20 cellular contexts compared by ENCODE assay signal in the genomic region with DNA sequence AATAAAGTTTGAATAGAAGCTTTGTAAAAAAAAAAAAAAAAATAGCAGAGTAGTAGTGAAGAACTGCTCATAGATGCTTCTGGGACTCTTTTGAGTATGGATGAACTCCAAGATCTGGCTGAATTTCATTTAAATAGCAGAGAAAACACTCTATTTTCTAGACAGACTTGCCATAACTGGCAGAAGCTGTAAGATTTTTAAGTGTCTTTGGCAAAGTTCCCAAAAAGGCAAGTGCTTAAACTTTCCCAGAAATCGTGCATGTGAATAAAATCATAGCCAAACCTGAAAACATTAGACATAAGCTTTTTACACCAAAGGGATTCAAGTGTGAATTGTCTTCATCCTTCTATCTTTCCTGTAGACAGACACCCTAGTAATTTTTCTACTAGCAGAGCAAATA.
A peak's percentile ranks its signal among the peaks of the same experiment; 100 is the strongest.
DNase-seq lines count a peak whose midpoint lies in the region; ATAC-seq and TF ChIP-seq lines count a peak whose summit lies in the region.
"Had no signal": no experiment of that assay in that cellular context is flagged by ENCODE, and none has a peak within 500 bp of the region (broad histone marks: within the 10 kb centered on the region; RNA-seq: fewer than 3 reads in every experiment).

No MANE protein-coding gene starts in this region.

- H3K4me1 ChIP-seq in cardiac muscle cell (ENCODE audit: low read depth): no peaks in the 10 kb centered on the region
- H3K4me1 ChIP-seq: SJCRH30 had no signal

- no peaks in the 10 kb centered on the region for H3K27me3 Mint-ChIP-seq in activated CD8-positive, alpha-beta T cell treated with anti-CD3 and anti-CD28 coated beads for 36 hours
- H3K27me3 Mint-ChIP-seq: CD4-positive, CD25-positive, alpha-beta regulatory T cell had no signal

- H3K27ac Mint-ChIP-seq in activated CD8-positive, alpha-beta T cell treated with anti-CD3 and anti-CD28 coated beads for 36 hours: no peak overlapping the region
- H3K27ac Mint-ChIP-seq: HFFc6 had no signal

- H3K4me3 ChIP-seq in cardiac muscle cell (no peak overlapping the region), SK-N-MC (no peak overlapping the region), WERI-Rb-1 (ENCODE audit: low read depth, low read length) (no peak overlapping the region)
- H3K4me3 ChIP-seq: K562, SJCRH30 had no signal

- TF ChIP-seq CTCF in cardiac muscle cell (IDR thresholded peaks at IDR 0.05; ENCODE audit: low read depth, low read length) (no peak), WERI-Rb-1 (IDR thresholded peaks at IDR 0.05; ENCODE audit: low read depth, low read length) (no peak)
- TF ChIP-seq CTCF in activated CD8-positive, alpha-beta T cell treated with anti-CD3 and anti-CD28 coated beads for 36 hours (IDR thresholded peaks at IDR 0.05): no peak

- DNase-seq in cardiac muscle cell (ENCODE audit: low read depth in 1 of 2, low spot score in 1 of 2) (peak; percentile 5 to 12), Right ventricle myocardium inferior (ENCODE audit: missing footprints) (no peak), SK-N-MC (ENCODE audit: low read depth, low spot score) (peak; percentile 55), myocyte (ENCODE audit: low read depth) (peak; percentile 15), WERI-Rb-1 (no peak)
- no peak for DNase-seq in activated CD8-positive, alpha-beta T cell treated with anti-CD3 and anti-CD28 coated beads for 36 hours
- no peak for DNase-seq in activated CD4-positive, alpha-beta T cell treated with anti-CD3 and anti-CD28 coated beads for 4 hours
- DNase-seq: CD4-positive, CD25-positive, alpha-beta regulatory T cell; DND-41; H9; HFFc6; NCI-H1092; NCI-H1694; NCI-H2081; NCI-H69; T-helper 1 cell had no signal

- H3K27me3 ChIP-seq in cardiac muscle cell (no peaks in the 10 kb centered on the region), WERI-Rb-1 (ENCODE audit: insufficient read depth, low read depth, severe bottlenecking) (no peaks in the 10 kb centered on the region)
- H3K27me3 ChIP-seq: SJCRH30 had no signal

- POLR2A ChIA-PET in activated CD8-positive, alpha-beta T cell treated with anti-CD3 and anti-CD28 coated beads for 36 hours (lab: Charles Lee): no interaction called here

- no peaks in the 10 kb centered on the region for H3K4me1 Mint-ChIP-seq in activated CD8-positive, alpha-beta T cell treated with anti-CD3 and anti-CD28 coated beads for 36 hours (ENCODE audit: low read depth)
- H3K4me1 Mint-ChIP-seq: CD4-positive, CD25-positive, alpha-beta regulatory T cell; H9 had no signal

- H3K4me3 Mint-ChIP-seq in activated CD8-positive, alpha-beta T cell treated with anti-CD3 and anti-CD28 coated beads for 36 hours: no peak overlapping the region
- H3K4me3 Mint-ChIP-seq: CD4-positive, CD25-positive, alpha-beta regulatory T cell; H9; HFFc6 had no signal

- no peaks in the 10 kb centered on the region for H3K36me3 ChIP-seq in cardiac muscle cell
- H3K36me3 ChIP-seq in SK-N-MC (ENCODE audit: insufficient read depth, low read length): no peaks in the 10 kb centered on the region
- no peaks in the 10 kb centered on the region for H3K36me3 ChIP-seq in WERI-Rb-1
- H3K36me3 ChIP-seq: SJCRH30 had no signal

- no peak for ATAC-seq in Right ventricle myocardium inferior
- ATAC-seq in activated CD8-positive, alpha-beta T cell treated with anti-CD3 and anti-CD28 coated beads for 36 hours: no peak
- ATAC-seq: HepG2, K562 had no signal

- H3K27ac ChIP-seq in cardiac muscle cell: no peak overlapping the region
- H3K27ac ChIP-seq in SK-N-MC: no peak overlapping the region
- no peak overlapping the region for H3K27ac ChIP-seq in WERI-Rb-1
- H3K27ac ChIP-seq: HL-60, SJCRH30 had no signal

- CTCF ChIA-PET in activated CD8-positive, alpha-beta T cell treated with anti-CD3 and anti-CD28 coated beads for 36 hours (lab: Charles Lee): interaction anchor here (1.0 kb wide), 1 partner anchor 12 kb away, joined by 3 read pairs; no protein-coding TSS in a partner anchor

- intact Hi-C loops in Right ventricle myocardium inferior (cut with DNase I): no loop called here
- intact Hi-C loops in activated CD8-positive, alpha-beta T cell treated with anti-CD3 and anti-CD28 coated beads for 36 hours (cut with micrococcal nuclease): no loop called here

- H3K9ac ChIP-seq in SK-N-MC (ENCODE audit: insufficient read length): no peak overlapping the region

- peaks cover 15% of the 10 kb centered on the region for H3K9me3 Mint-ChIP-seq in activated CD8-positive, alpha-beta T cell treated with anti-CD3 and anti-CD28 coated beads for 36 hours

- H3K36me3 Mint-ChIP-seq in activated CD8-positive, alpha-beta T cell treated with anti-CD3 and anti-CD28 coated beads for 36 hours (ENCODE audit: low read depth): peaks cover 2% of the 10 kb centered on the region
- H3K36me3 Mint-ChIP-seq: CD4-positive, CD25-positive, alpha-beta regulatory T cell had no signal

- H3K9me3 ChIP-seq in cardiac muscle cell (ENCODE audit: low read depth) (no peaks in the 10 kb centered on the region), SK-N-MC (ENCODE audit: low read depth, low read length) (no peaks in the 10 kb centered on the region), WERI-Rb-1 (ENCODE audit: severe bottlenecking) (peaks cover 6% of the 10 kb centered on the region)
- H3K9me3 ChIP-seq: SJCRH30 had no signal

Comparison
In these comparisons a context has a peak if more than half of its experiments do, and no peak if none do; other contexts are left out.
1. DNase-seq: peak in cardiac muscle cell (2 of 2), SK-N-MC (single experiment) and myocyte (single experiment); none in Right ventricle myocardium inferior (single experiment), WERI-Rb-1 (single experiment), activated CD8-positive, alpha-beta T cell treated with anti-CD3 and anti-CD28 coated beads for 36 hours (single experiment) and activated CD4-positive, alpha-beta T cell treated with anti-CD3 and anti-CD28 coated beads for 4 hours (0 of 2).